Comparison of ENCODE assay signal across 8 cellular contexts in genomic region chr14:74085828-74086227, GRCh38. TPM values are rescaled to one million over a fixed set of nuclear protein-coding genes. Genes with fewer than 3 reads are reported as not detected.
A peak's percentile ranks its signal among the peaks of the same experiment; 100 is the strongest.
DNase-seq lines count a peak whose midpoint lies in the region; ATAC-seq and TF ChIP-seq lines count a peak whose summit lies in the region.

No MANE protein-coding gene starts in this region.

- H3K36me3 Mint-ChIP-seq in activated T-cell treated with anti-CD3 and anti-CD28 coated beads, Interleukin-2, amount 50 U/mL, for 72 hours (ENCODE audit: insufficient read depth in 2 of 2), result peaks cover 0 to 7% of the 10 kb centered on the region in 2 donors
- peaks cover 10% of the 10 kb centered on the region for H3K36me3 Mint-ChIP-seq in T-helper 1 cell treated with Interleukin-12 subunit alpha and Interleukin-12 subunit beta and Interleukin-4 antibody, amounts not matched to agents 30 μg/mL and 1 μg/mL, for 36 hours (ENCODE audit: low read depth)
- no peaks in the 10 kb centered on the region for H3K36me3 Mint-ChIP-seq in glutamatergic neuron (ENCODE audit: unreplicated experiment)

- peak overlapping the region; percentile 87 to 100 for H3K4me3 Mint-ChIP-seq in activated T-cell treated with anti-CD3 and anti-CD28 coated beads, Interleukin-2, amount 50 U/mL, for 72 hours
- peak overlapping the region; percentile 100 for H3K4me3 Mint-ChIP-seq in T-helper 1 cell treated with Interleukin-12 subunit alpha and Interleukin-12 subunit beta and Interleukin-4 antibody, amounts not matched to agents 30 μg/mL and 1 μg/mL, for 36 hours
- peak overlapping the region; percentile 98 for H3K4me3 Mint-ChIP-seq in glutamatergic neuron (ENCODE audit: unreplicated experiment)

- peaks cover 47% of the 10 kb centered on the region for H3K4me1 Mint-ChIP-seq in activated T-cell treated with anti-CD3 and anti-CD28 coated beads, Interleukin-2, amount 50 U/mL, for 72 hours (ENCODE audit: low read depth)
- H3K4me1 Mint-ChIP-seq in T-helper 1 cell treated with Interleukin-12 subunit alpha and Interleukin-12 subunit beta and Interleukin-4 antibody, amounts not matched to agents 30 μg/mL and 1 μg/mL, for 36 hours (ENCODE audit: low read depth), result peaks cover 38% of the 10 kb centered on the region
- H3K4me1 Mint-ChIP-seq in glutamatergic neuron (ENCODE audit: low read depth, unreplicated experiment), result peaks cover 3% of the 10 kb centered on the region

- no peak overlapping the region for H3K27ac ChIP-seq in subcutaneous abdominal adipose tissue (ENCODE audit: low read depth, low read length)

- H3K9me3 Mint-ChIP-seq in activated T-cell treated with anti-CD3 and anti-CD28 coated beads, Interleukin-2, amount 50 U/mL, for 72 hours, result peaks cover 0 to 1% of the 10 kb centered on the region in 2 donors
- peaks cover 7% of the 10 kb centered on the region for H3K9me3 Mint-ChIP-seq in T-helper 1 cell treated with Interleukin-12 subunit alpha and Interleukin-12 subunit beta and Interleukin-4 antibody, amounts not matched to agents 30 μg/mL and 1 μg/mL, for 36 hours
- H3K9me3 Mint-ChIP-seq in glutamatergic neuron (ENCODE audit: unreplicated experiment), result peaks cover 4% of the 10 kb centered on the region

- DNase-seq in activated T-cell treated with anti-CD3 and anti-CD28 coated beads, Interleukin-2, amount 50 U/mL, for 72 hours, result no peak
- DNase-seq in activated T-cell treated with anti-CD3 and anti-CD28 coated beads for 4 hours (no peak), glutamatergic neuron (no peak)

- no peaks in the 10 kb centered on the region for H3K27me3 Mint-ChIP-seq in activated T-cell treated with anti-CD3 and anti-CD28 coated beads, Interleukin-2, amount 50 U/mL, for 72 hours (ENCODE audit: low read depth)
- H3K27me3 Mint-ChIP-seq in T-helper 1 cell treated with Interleukin-12 subunit alpha and Interleukin-12 subunit beta and Interleukin-4 antibody, amounts not matched to agents 30 μg/mL and 1 μg/mL, for 36 hours (ENCODE audit: low read depth), result no peaks in the 10 kb centered on the region
- peaks cover 4% of the 10 kb centered on the region for H3K27me3 Mint-ChIP-seq in glutamatergic neuron (ENCODE audit: unreplicated experiment)

- H3K4me1 ChIP-seq in subcutaneous abdominal adipose tissue (ENCODE audit: control insufficient read depth in 5 of 5, insufficient read depth in 5 of 5, low read length in 5 of 5), result peaks cover 0 to 37% (median 29%) of the 10 kb centered on the region in 5 donors

- peak overlapping the region; percentile 100 for H3K27ac Mint-ChIP-seq in activated T-cell treated with anti-CD3 and anti-CD28 coated beads, Interleukin-2, amount 50 U/mL, for 72 hours
- peak overlapping the region; percentile 99 for H3K27ac Mint-ChIP-seq in T-helper 1 cell treated with Interleukin-12 subunit alpha and Interleukin-12 subunit beta and Interleukin-4 antibody, amounts not matched to agents 30 μg/mL and 1 μg/mL, for 36 hours
- H3K27ac Mint-ChIP-seq in glutamatergic neuron (ENCODE audit: unreplicated experiment), result no peak overlapping the region

- peak overlapping the region; percentile 71 to 97 (median 86) for H3K4me3 ChIP-seq in subcutaneous abdominal adipose tissue (ENCODE audit: low read depth in 1 of 5, low read length in 5 of 5)

- no peaks in the 10 kb centered on the region for H3K27me3 ChIP-seq in subcutaneous abdominal adipose tissue (ENCODE audit: control insufficient read depth in 5 of 5, insufficient read depth in 4 of 5, low read length in 5 of 5)

- H3K9me3 ChIP-seq in subcutaneous abdominal adipose tissue (ENCODE audit: control insufficient read depth in 5 of 5, low read length in 5 of 5), result no peaks in the 10 kb centered on the region

- TF ChIP-seq CTCF in glutamatergic neuron (IDR thresholded peaks at IDR 0.05; ENCODE audit: partially characterized antibody, unreplicated experiment), result no peak

- no peak overlapping the region for H3K9ac ChIP-seq in subcutaneous abdominal adipose tissue (ENCODE audit: low read length in 5 of 5)

- ATAC-seq in activated T-cell treated with anti-CD3 and anti-CD28 coated beads, Interleukin-2, amount 50 U/mL, for 72 hours (replicated peaks in 1 of 2), result peak; percentile 5 to 13
- ATAC-seq in GM18505 (IDR thresholded peaks at IDR 0.05; ENCODE audit: unreplicated experiment), result no peak
- no peak for ATAC-seq in HG03469 (IDR thresholded peaks at IDR 0.05; ENCODE audit: unreplicated experiment)
- no peak for ATAC-seq in HG03565 (IDR thresholded peaks at IDR 0.05; ENCODE audit: unreplicated experiment)

- no peak for TF ChIP-seq POLR2A in GM18505 (IDR thresholded peaks at IDR 0.05; ENCODE audit: borderline replicate concordance, extremely low read depth, insufficient read depth, insufficient read length)

- H3K36me3 ChIP-seq in subcutaneous abdominal adipose tissue (ENCODE audit: control insufficient read depth in 5 of 5, insufficient read depth in 5 of 5, low read length in 5 of 5), result peaks cover 0 to 1% (median 0%) of the 10 kb centered on the region in 5 donors

RNA-seq across cellular contexts. Expression of gene LIN52, which starts 1.1 kb away (rescaled TPM):
- 10 to 100 TPM; 15.7 to 18.4 TPM for total RNA-seq in activated T-cell treated with anti-CD3 and anti-CD28 coated beads, Interleukin-2, amount 50 U/mL, for 72 hours
- 4.5 TPM for total RNA-seq in glutamatergic neuron (ENCODE audit: unreplicated experiment)

RNA-seq across cellular contexts. Expression of gene ALDH6A1, which starts 1.6 kb away (rescaled TPM):
- 10 to 100 TPM; 31.5 to 46.8 TPM for total RNA-seq in activated T-cell treated with anti-CD3 and anti-CD28 coated beads, Interleukin-2, amount 50 U/mL, for 72 hours
- total RNA-seq in glutamatergic neuron (ENCODE audit: unreplicated experiment), result 8.6 TPM

Comparison
In these comparisons a context has a peak if more than half of its experiments do, and no peak if none do; other contexts are left out.
1. ATAC-seq: peak in activated T-cell treated with anti-CD3 and anti-CD28 coated beads, Interleukin-2, amount 50 U/mL, for 72 hours (2 of 2); none in GM18505 (single experiment), HG03469 (single experiment) and HG03565 (single experiment).
2. Peak in every context shown above with its lines, with median percentiles within 50 percentile points of each other: H3K4me3 Mint-ChIP-seq.